1 cellular context compared by ENCODE assay signal in the genomic region with DNA sequence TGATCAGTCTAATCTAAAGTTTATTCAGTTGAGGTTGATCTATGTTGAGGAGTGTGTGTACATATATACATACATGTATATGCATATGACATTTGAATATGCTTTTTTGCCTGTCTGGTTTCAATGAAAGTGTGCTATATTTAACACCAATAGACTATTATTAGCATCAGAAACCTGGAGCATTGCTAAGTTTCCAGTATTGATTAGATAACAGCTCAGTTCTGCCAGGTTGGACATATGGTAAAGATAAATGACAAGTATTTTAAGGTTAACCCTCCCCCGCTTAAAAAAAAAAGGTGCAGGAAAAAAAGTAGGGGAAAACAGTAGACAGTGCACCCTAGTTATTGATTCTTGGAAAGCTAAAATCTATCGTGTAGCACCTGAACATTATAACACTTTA.
A peak's percentile ranks its signal among the peaks of the same experiment; 100 is the strongest.
TF ChIP-seq lines count a peak whose summit lies in the region.

No MANE protein-coding gene starts in this region.

TF ChIP-seq in K562, 482 proteins besides CTCF, POLR2A, EP300 and RAD21 (continued from another document):
- TF ChIP-seq, protein P1, sequence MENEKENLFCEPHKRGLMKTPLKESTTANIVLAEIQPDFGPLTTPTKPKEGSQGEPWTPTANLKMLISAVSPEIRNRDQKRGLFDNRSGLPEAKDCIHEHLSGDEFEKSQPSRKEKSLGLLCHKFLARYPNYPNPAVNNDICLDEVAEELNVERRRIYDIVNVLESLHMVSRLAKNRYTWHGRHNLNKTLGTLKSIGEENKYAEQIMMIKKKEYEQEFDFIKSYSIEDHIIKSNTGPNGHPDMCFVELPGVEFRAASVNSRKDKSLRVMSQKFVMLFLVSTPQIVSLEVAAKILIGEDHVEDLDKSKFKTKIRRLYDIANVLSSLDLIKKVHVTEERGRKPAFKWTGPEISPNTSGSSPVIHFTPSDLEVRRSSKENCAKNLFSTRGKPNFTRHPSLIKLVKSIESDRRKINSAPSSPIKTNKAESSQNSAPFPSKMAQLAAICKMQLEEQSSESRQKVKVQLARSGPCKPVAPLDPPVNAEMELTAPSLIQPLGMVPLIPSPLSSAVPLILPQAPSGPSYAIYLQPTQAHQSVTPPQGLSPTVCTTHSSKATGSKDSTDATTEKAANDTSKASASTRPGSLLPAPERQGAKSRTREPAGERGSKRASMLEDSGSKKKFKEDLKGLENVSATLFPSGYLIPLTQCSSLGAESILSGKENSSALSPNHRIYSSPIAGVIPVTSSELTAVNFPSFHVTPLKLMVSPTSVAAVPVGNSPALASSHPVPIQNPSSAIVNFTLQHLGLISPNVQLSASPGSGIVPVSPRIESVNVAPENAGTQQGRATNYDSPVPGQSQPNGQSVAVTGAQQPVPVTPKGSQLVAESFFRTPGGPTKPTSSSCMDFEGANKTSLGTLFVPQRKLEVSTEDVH (IDR thresholded peaks at IDR 0.05; ENCODE audit: low read depth, partially characterized antibody), result no peak
- TF ChIP-seq CBFA2T2 (conservative IDR thresholded peaks at IDR 0.05), result peak; percentile 34
- TF ChIP-seq SNRNP70 (optimal IDR thresholded peaks at IDR 0.05; ENCODE audit: low read depth, low read length), result no peak
- no peak for TF ChIP-seq CXXC5 (CRISPR knock-in tag; IDR thresholded peaks at IDR 0.05)
- TF ChIP-seq STAT5A (IDR thresholded peaks at IDR 0.05; ENCODE audit: borderline replicate concordance, low read length), result no peak
- TF ChIP-seq, protein P2, sequence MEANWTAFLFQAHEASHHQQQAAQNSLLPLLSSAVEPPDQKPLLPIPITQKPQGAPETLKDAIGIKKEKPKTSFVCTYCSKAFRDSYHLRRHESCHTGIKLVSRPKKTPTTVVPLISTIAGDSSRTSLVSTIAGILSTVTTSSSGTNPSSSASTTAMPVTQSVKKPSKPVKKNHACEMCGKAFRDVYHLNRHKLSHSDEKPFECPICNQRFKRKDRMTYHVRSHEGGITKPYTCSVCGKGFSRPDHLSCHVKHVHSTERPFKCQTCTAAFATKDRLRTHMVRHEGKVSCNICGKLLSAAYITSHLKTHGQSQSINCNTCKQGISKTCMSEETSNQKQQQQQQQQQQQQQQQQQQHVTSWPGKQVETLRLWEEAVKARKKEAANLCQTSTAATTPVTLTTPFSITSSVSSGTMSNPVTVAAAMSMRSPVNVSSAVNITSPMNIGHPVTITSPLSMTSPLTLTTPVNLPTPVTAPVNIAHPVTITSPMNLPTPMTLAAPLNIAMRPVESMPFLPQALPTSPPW (CRISPR knock-in tag; IDR thresholded peaks at IDR 0.05), result no peak
- no peak for TF ChIP-seq ILF3 (IDR thresholded peaks at IDR 0.05; ENCODE audit: borderline replicate concordance)
- TF ChIP-seq, protein P3, sequence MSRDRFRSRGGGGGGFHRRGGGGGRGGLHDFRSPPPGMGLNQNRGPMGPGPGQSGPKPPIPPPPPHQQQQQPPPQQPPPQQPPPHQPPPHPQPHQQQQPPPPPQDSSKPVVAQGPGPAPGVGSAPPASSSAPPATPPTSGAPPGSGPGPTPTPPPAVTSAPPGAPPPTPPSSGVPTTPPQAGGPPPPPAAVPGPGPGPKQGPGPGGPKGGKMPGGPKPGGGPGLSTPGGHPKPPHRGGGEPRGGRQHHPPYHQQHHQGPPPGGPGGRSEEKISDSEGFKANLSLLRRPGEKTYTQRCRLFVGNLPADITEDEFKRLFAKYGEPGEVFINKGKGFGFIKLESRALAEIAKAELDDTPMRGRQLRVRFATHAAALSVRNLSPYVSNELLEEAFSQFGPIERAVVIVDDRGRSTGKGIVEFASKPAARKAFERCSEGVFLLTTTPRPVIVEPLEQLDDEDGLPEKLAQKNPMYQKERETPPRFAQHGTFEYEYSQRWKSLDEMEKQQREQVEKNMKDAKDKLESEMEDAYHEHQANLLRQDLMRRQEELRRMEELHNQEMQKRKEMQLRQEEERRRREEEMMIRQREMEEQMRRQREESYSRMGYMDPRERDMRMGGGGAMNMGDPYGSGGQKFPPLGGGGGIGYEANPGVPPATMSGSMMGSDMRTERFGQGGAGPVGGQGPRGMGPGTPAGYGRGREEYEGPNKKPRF (IDR thresholded peaks at IDR 0.05; ENCODE audit: low read depth, low read length), result no peak
- TF ChIP-seq MEF2A (IDR thresholded peaks at IDR 0.05; ENCODE audit: control insufficient read depth, low read depth, low read length), result 0 out of 2 replicates have a peak, but pooled peaks have one; percentile 53
- TF ChIP-seq NCOA4 (IDR thresholded peaks at IDR 0.05; ENCODE audit: partially characterized antibody), result no peak
- TF ChIP-seq RB1 (IDR thresholded peaks at IDR 0.05; ENCODE audit: low read depth), result no peak
- no peak for TF ChIP-seq ZBTB8A (IDR thresholded peaks at IDR 0.05; ENCODE audit: partially characterized antibody)
- peak; percentile 84 for TF ChIP-seq MEF2D (tag; conservative IDR thresholded peaks at IDR 0.05; ENCODE audit: low read depth)
- TF ChIP-seq NCOR1 (IDR thresholded peaks at IDR 0.05), result peak; percentile 35; the same call in 1 of the 2 replicates
- 0 out of 4 replicates have a peak, but pooled peaks of 1 of the 2 experiments have one; percentile 27 for TF ChIP-seq TBL1XR1 (IDR thresholded peaks at IDR 0.05; ENCODE audit: low read length in 2 of 2)
- peak; percentile 4 for TF ChIP-seq MEIS2 (IDR thresholded peaks at IDR 0.05; ENCODE audit: partially characterized antibody)
- TF ChIP-seq, protein P4, sequence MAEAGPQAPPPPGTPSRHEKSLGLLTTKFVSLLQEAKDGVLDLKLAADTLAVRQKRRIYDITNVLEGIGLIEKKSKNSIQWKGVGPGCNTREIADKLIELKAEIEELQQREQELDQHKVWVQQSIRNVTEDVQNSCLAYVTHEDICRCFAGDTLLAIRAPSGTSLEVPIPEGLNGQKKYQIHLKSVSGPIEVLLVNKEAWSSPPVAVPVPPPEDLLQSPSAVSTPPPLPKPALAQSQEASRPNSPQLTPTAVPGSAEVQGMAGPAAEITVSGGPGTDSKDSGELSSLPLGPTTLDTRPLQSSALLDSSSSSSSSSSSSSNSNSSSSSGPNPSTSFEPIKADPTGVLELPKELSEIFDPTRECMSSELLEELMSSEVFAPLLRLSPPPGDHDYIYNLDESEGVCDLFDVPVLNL (CRISPR knock-in tag; IDR thresholded peaks at IDR 0.05; ENCODE audit: low read depth), result no peak
- TF ChIP-seq, protein P5, sequence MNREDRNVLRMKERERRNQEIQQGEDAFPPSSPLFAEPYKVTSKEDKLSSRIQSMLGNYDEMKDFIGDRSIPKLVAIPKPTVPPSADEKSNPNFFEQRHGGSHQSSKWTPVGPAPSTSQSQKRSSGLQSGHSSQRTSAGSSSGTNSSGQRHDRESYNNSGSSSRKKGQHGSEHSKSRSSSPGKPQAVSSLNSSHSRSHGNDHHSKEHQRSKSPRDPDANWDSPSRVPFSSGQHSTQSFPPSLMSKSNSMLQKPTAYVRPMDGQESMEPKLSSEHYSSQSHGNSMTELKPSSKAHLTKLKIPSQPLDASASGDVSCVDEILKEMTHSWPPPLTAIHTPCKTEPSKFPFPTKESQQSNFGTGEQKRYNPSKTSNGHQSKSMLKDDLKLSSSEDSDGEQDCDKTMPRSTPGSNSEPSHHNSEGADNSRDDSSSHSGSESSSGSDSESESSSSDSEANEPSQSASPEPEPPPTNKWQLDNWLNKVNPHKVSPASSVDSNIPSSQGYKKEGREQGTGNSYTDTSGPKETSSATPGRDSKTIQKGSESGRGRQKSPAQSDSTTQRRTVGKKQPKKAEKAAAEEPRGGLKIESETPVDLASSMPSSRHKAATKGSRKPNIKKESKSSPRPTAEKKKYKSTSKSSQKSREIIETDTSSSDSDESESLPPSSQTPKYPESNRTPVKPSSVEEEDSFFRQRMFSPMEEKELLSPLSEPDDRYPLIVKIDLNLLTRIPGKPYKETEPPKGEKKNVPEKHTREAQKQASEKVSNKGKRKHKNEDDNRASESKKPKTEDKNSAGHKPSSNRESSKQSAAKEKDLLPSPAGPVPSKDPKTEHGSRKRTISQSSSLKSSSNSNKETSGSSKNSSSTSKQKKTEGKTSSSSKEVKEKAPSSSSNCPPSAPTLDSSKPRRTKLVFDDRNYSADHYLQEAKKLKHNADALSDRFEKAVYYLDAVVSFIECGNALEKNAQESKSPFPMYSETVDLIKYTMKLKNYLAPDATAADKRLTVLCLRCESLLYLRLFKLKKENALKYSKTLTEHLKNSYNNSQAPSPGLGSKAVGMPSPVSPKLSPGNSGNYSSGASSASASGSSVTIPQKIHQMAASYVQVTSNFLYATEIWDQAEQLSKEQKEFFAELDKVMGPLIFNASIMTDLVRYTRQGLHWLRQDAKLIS (CRISPR knock-in tag; IDR thresholded peaks at IDR 0.05), result no peak
- no peak for TF ChIP-seq RUNX1 (IDR thresholded peaks at IDR 0.05; ENCODE audit: low read depth)
- peak; percentile 19; the same call in 1 of the 2 replicates for TF ChIP-seq TCF3 (CRISPR knock-in tag; IDR thresholded peaks at IDR 0.05)
- TF ChIP-seq HCFC1 (IDR thresholded peaks at IDR 0.05; ENCODE audit: low read depth, low read length), result no peak
- no peak for TF ChIP-seq SMAD4 (CRISPR knock-in tag; conservative IDR thresholded peaks at IDR 0.05)
- no peak for TF ChIP-seq ZBTB17 (CRISPR knock-in tag; IDR thresholded peaks at IDR 0.05)
- TF ChIP-seq, protein P6, sequence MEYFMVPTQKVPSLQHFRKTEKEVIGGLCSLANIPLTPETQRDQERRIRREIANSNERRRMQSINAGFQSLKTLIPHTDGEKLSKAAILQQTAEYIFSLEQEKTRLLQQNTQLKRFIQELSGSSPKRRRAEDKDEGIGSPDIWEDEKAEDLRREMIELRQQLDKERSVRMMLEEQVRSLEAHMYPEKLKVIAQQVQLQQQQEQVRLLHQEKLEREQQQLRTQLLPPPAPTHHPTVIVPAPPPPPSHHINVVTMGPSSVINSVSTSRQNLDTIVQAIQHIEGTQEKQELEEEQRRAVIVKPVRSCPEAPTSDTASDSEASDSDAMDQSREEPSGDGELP (CRISPR knock-in tag; IDR thresholded peaks at IDR 0.05; ENCODE audit: borderline replicate concordance), result no peak
- no peak for TF ChIP-seq SRSF1 (IDR thresholded peaks at IDR 0.05; ENCODE audit: low read depth, low read length)
- TF ChIP-seq ZEB2 (IDR thresholded peaks at IDR 0.05), result no peak
- TF ChIP-seq NCOA6 (IDR thresholded peaks at IDR 0.05), result no peak
- TF ChIP-seq CBFA2T3 (IDR thresholded peaks at IDR 0.05), result peak; percentile 67
- TF ChIP-seq NFYB (IDR thresholded peaks at IDR 0.05; ENCODE audit: extremely low read depth, insufficient read length), result no peak
- TF ChIP-seq DPF2 (IDR thresholded peaks at IDR 0.05), result peak; percentile 57
- TF ChIP-seq, protein P7, sequence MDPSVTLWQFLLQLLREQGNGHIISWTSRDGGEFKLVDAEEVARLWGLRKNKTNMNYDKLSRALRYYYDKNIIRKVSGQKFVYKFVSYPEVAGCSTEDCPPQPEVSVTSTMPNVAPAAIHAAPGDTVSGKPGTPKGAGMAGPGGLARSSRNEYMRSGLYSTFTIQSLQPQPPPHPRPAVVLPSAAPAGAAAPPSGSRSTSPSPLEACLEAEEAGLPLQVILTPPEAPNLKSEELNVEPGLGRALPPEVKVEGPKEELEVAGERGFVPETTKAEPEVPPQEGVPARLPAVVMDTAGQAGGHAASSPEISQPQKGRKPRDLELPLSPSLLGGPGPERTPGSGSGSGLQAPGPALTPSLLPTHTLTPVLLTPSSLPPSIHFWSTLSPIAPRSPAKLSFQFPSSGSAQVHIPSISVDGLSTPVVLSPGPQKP (CRISPR knock-in tag; IDR thresholded peaks at IDR 0.05), result no peak
- TF ChIP-seq HNRNPUL1 (IDR thresholded peaks at IDR 0.05; ENCODE audit: low read length), result no peak
